In the genomic region with DNA sequence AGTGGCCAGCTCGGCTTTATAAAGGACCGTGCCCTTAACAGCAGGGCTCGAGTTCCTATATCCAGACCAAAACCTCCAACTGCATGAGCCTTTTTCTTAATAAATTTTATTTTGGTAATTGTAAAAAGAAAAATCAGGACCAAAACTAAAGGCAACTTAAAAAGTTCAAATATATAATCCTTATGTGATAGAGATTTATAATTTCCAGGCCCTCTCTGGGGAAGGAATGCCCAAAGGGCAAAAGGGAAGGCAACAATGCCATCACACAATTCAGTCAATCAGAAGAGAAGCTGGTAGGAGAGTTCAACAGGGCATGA, we compare ENCODE assay signal across 8 cellular contexts. TPM values are rescaled to one million over a fixed set of nuclear protein-coding genes. Genes with fewer than 3 reads are reported as not detected.
A peak's percentile ranks its signal among the peaks of the same experiment; 100 is the strongest.
DNase-seq lines count a peak whose midpoint lies in the region; ATAC-seq and TF ChIP-seq lines count a peak whose summit lies in the region.

No MANE protein-coding gene starts in this region.

- no peaks in the 10 kb centered on the region for H3K27me3 ChIP-seq in CD8-positive, alpha-beta T cell (ENCODE audit: insufficient read depth, low read length)
- H3K27me3 ChIP-seq in OCI-LY1 (ENCODE audit: insufficient read depth, low read length): no peaks in the 10 kb centered on the region

- no peaks in the 10 kb centered on the region for H3K9me2 ChIP-seq in OCI-LY1 (ENCODE audit: low read depth, low read length)

- H3K9ac ChIP-seq in OCI-LY1 (ENCODE audit: low read length): peak overlapping the region; percentile 33

- peaks cover 56% of the 10 kb centered on the region for H3K36me3 Mint-ChIP-seq in CD8-positive, alpha-beta T cell
- peaks cover 60% of the 10 kb centered on the region for H3K36me3 Mint-ChIP-seq in effector memory CD8-positive, alpha-beta T cell (ENCODE audit: insufficient read depth)
- H3K36me3 Mint-ChIP-seq in osteocyte (ENCODE audit: unreplicated experiment): peaks cover 15% of the 10 kb centered on the region

- no peaks in the 10 kb centered on the region for H3K9me3 ChIP-seq in CD8-positive, alpha-beta T cell (ENCODE audit: low read length)
- H3K9me3 ChIP-seq in OCI-LY1 (ENCODE audit: low read length): no peaks in the 10 kb centered on the region

- H3K4me1 Mint-ChIP-seq in CD8-positive, alpha-beta T cell (ENCODE audit: low read depth): peaks cover 40% of the 10 kb centered on the region
- peaks cover 21% of the 10 kb centered on the region in 2 donors for H3K4me1 Mint-ChIP-seq in effector memory CD8-positive, alpha-beta T cell (ENCODE audit: low read depth in 2 of 2)
- H3K4me1 Mint-ChIP-seq in osteocyte (ENCODE audit: unreplicated experiment): peaks cover 25% of the 10 kb centered on the region

- peak overlapping the region; percentile 87 for H3K27ac Mint-ChIP-seq in CD8-positive, alpha-beta T cell
- H3K27ac Mint-ChIP-seq in effector memory CD8-positive, alpha-beta T cell: peak overlapping the region; percentile 85 to 91
- peak overlapping the region; percentile 89 for H3K27ac Mint-ChIP-seq in osteocyte (ENCODE audit: unreplicated experiment)

- H3K27me3 Mint-ChIP-seq in CD8-positive, alpha-beta T cell (ENCODE audit: low read depth): no peaks in the 10 kb centered on the region
- no peaks in the 10 kb centered on the region for H3K27me3 Mint-ChIP-seq in effector memory CD8-positive, alpha-beta T cell
- no peaks in the 10 kb centered on the region for H3K27me3 Mint-ChIP-seq in osteocyte (ENCODE audit: unreplicated experiment)

- no peaks in the 10 kb centered on the region for H4K20me1 ChIP-seq in OCI-LY1 (ENCODE audit: insufficient read depth, low read length)

- H3K9me3 Mint-ChIP-seq in CD8-positive, alpha-beta T cell: no peaks in the 10 kb centered on the region
- H3K9me3 Mint-ChIP-seq in effector memory CD8-positive, alpha-beta T cell: no peaks in the 10 kb centered on the region
- no peaks in the 10 kb centered on the region for H3K9me3 Mint-ChIP-seq in osteocyte (ENCODE audit: unreplicated experiment)

- intact Hi-C loops in CD8-positive, alpha-beta T cell (cut with DNase I, micrococcal nuclease): loop anchor here (1.0 to 2.0 kb wide), 2 partner anchors 42 to 48 kb away; partner anchors contain the start of genes EMC9 (in 1 of the 2), PSME2 (in 1 of the 2) and RNF31 (in 1 of the 2)

- POLR2A ChIA-PET in CD8-positive, alpha-beta T cell (lab: Charles Lee): interaction anchor here (0.6 to 2.8 kb wide), 17 partner anchors 18 to 108 kb away, joined by 3 to 17 read pairs (median 5); partner anchors contain the start of genes CHMP4A, DCAF11, IRF9 and MDP1

- 0 out of 2 replicates have a peak overlapping the region, but pooled peaks have one; percentile 30 for H2AFZ ChIP-seq in OCI-LY1 (ENCODE audit: low read length)

- H3K4me3 ChIP-seq in CD8-positive, alpha-beta T cell (ENCODE audit: low read depth, low read length): peak overlapping the region; percentile 82
- H3K4me3 ChIP-seq in OCI-LY1 (ENCODE audit: low read depth, low read length, poor library complexity, severe bottlenecking): peak overlapping the region; percentile 65

- peaks cover 27% of the 10 kb centered on the region for H3K36me3 ChIP-seq in CD8-positive, alpha-beta T cell (ENCODE audit: insufficient read depth, low read length)
- peaks cover 51% of the 10 kb centered on the region for H3K36me3 ChIP-seq in OCI-LY1 (ENCODE audit: insufficient read depth, low read length)

- no peak overlapping the region for H3K4me3 Mint-ChIP-seq in CD8-positive, alpha-beta T cell
- H3K4me3 Mint-ChIP-seq in effector memory CD8-positive, alpha-beta T cell: peak overlapping the region; percentile 83 to 88
- peak overlapping the region; percentile 87 for H3K4me3 Mint-ChIP-seq in osteocyte (ENCODE audit: unreplicated experiment)

- no peak overlapping the region for H3K27ac ChIP-seq in CD8-positive, alpha-beta T cell (ENCODE audit: low read depth, low read length)
- H3K27ac ChIP-seq in OCI-LY1 (ENCODE audit: low read depth, low read length, poor library complexity, severe bottlenecking): peak overlapping the region; percentile 16

- CTCF ChIA-PET in CD8-positive, alpha-beta T cell (lab: Charles Lee): interaction anchor here (0.8 to 3.8 kb wide), 10 partner anchors 18 to 211 kb away, joined by 4 to 16 read pairs (median 4); partner anchors contain the start of genes IRF9, MDP1 and TINF2

- H3K79me2 ChIP-seq in OCI-LY1 (ENCODE audit: insufficient read depth, low read length): no peaks in the 10 kb centered on the region

- TF ChIP-seq CTCF in CD8-positive, alpha-beta T cell (IDR thresholded peaks at IDR 0.05): no peak
- TF ChIP-seq CTCF in OCI-LY1 (IDR thresholded peaks at IDR 0.05; ENCODE audit: low read length): no peak
- no peak for TF ChIP-seq CTCF in osteocyte (IDR thresholded peaks at IDR 0.05)

- H3K4me1 ChIP-seq in CD8-positive, alpha-beta T cell (ENCODE audit: insufficient read depth, low read length): peaks cover 19% of the 10 kb centered on the region
- H3K4me1 ChIP-seq in OCI-LY1 (ENCODE audit: insufficient read depth, low read length, severe bottlenecking): peaks cover 19% of the 10 kb centered on the region

- H3K4me2 ChIP-seq in OCI-LY1 (ENCODE audit: low read length): peak overlapping the region; percentile 67

- no peaks in the 10 kb centered on the region for H3F3A ChIP-seq in OCI-LY1 (ENCODE audit: insufficient read depth, low read length)

- ATAC-seq in CD8-positive, alpha-beta T cell: no peak
- ATAC-seq in effector memory CD8-positive, alpha-beta T cell (replicated peaks): no peak
- no peak for ATAC-seq in GM19328 (IDR thresholded peaks at IDR 0.05; ENCODE audit: unreplicated experiment)
- ATAC-seq in GM21737 (IDR thresholded peaks at IDR 0.05; ENCODE audit: unreplicated experiment): no peak

- no peak for DNase-seq in CD8-positive, alpha-beta T cell
- no peak for DNase-seq in effector memory CD8-positive, alpha-beta T cell
- no peak for DNase-seq in osteocyte (ENCODE audit: extremely low spot score, unreplicated experiment)
- no peak for DNase-seq in hippocampal formation (lab: John Stamatoyannopoulos, UW)
- no peak for DNase-seq in dedifferentiated amniotic fluid mesenchymal stem cell (ENCODE audit: extremely low spot score)

RNA-seq across cellular contexts. Expression of gene IPO4, which starts 0.4 kb away (rescaled TPM):
- total RNA-seq in CD8-positive, alpha-beta T cell: 10 to 100 TPM; 69.2 to 75.6 TPM
- 34.6 and 36.5 TPM in 2 replicates for total RNA-seq in osteocyte

RNA-seq across cellular contexts. Expression of gene TM9SF1, which starts 6.2 kb away (rescaled TPM):
- 10 to 100 TPM; 17.5 to 20.4 TPM for total RNA-seq in CD8-positive, alpha-beta T cell
- 69.5 and 81.8 TPM in 2 replicates for total RNA-seq in osteocyte

RNA-seq across cellular contexts. Expression of gene TSSK4, which starts 16.5 kb away (rescaled TPM):
- total RNA-seq in CD8-positive, alpha-beta T cell: under 1 TPM; 0.38 to 0.56 TPM
- not detected in 2 replicates for total RNA-seq in osteocyte

RNA-seq across cellular contexts. Expression of gene REC8, which starts 17.1 kb away (rescaled TPM):
- total RNA-seq in CD8-positive, alpha-beta T cell: 100 to 1,000 TPM; 131 to 144 TPM
- 8.1 and 11.5 TPM in 2 replicates for total RNA-seq in osteocyte

RNA-seq across cellular contexts. Expression of gene CHMP4A, which starts 24.3 kb away (rescaled TPM):
- 10 to 100 TPM; 70.1 to 77.6 TPM for total RNA-seq in CD8-positive, alpha-beta T cell
- 38.1 and 45.3 TPM in 2 replicates for total RNA-seq in osteocyte
